ENCODE assay signal across 8 cellular contexts in the genomic region with DNA sequence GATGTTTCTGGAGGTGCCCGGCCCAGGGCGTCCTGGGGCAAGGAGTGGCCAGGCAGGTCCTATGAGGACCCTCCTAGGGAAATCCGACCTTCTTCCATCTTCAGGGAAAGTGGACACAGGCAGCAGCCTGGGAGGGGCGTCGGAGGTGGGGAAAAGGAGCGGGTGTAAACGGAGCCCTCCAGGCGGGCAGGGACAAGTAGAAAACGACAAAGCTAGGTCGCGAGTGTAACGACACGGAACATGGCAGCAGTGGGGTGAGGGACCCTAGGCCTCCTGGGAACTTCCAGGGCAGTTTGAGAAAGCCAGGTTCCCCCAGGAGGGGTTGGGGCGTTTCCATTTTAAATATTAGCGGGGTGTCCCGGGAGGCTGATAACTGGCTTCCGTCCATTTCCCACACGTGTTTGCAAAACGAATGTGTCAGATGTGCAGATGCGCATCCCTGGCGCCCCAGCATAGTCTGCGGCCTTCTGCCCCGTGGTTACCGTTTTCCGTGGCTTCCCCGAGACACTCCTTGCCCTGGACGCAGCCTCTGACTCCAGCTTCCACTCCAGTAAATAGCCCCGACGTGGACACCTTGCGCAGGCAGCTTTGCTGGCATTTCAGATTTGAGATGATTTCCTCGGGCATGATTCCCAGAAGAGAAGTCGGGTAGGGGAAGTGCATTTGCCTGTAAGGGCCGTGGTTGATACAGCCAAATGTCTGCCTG. TPM values are rescaled to one million over a fixed set of nuclear protein-coding genes. Genes with fewer than 3 reads are reported as not detected.
DNase-seq lines count a peak whose midpoint lies in the region; ATAC-seq and TF ChIP-seq lines count a peak whose summit lies in the region.
"Not testable (repeated sequence)": the region's sequence is repeated elsewhere in the genome, so short reads cannot be mapped to it uniquely, and the experiment has no call there.

No MANE protein-coding gene starts in this region.

- not testable (repeated sequence) for H3K36me3 ChIP-seq in BLaER1 treated with 17β-estradiol and CSF1 and Interleukin-3, amounts not matched to agents 10 nM and 100 nM; HUES64 (ENCODE audit: insufficient read depth, low read length); ascending aorta; neuronal stem cell (replicated peaks in 1 of 2; ENCODE audit: control insufficient read depth in 2 of 2, insufficient read depth in 2 of 2, low read length in 2 of 2); subcutaneous abdominal adipose tissue (ENCODE audit: control insufficient read depth in 5 of 5, insufficient read depth in 5 of 5, low read length in 5 of 5)

- H2BK5ac ChIP-seq in neuronal stem cell (ENCODE audit: low read length): not testable (repeated sequence)

- peak; percentile 13 for ATAC-seq in WTC11

- not testable (repeated sequence) for H3K79me1 ChIP-seq in neuronal stem cell (ENCODE audit: low read depth, low read length)

- POLR2A ChIA-PET in WTC11 (lab: Charles Lee): not testable (repeated sequence)

- H4K91ac ChIP-seq in neuronal stem cell (ENCODE audit: low read depth, low read length, poor library complexity): not testable (repeated sequence)

- H3K27ac Mint-ChIP-seq in WTC11: not testable (repeated sequence)

- not testable (repeated sequence) for H3K4ac ChIP-seq in neuronal stem cell (ENCODE audit: low read length)

- CTCF ChIA-PET in WTC11 (lab: Charles Lee): not testable (repeated sequence)

- H4K20me1 ChIP-seq in BLaER1 treated with 17β-estradiol and CSF1 and Interleukin-3, amounts not matched to agents 10 nM and 100 nM: not testable (repeated sequence)

- WGBS in HUES64: 54% methylated on average over 31 of the region's 33 CpGs
- no CpG with 5 or more reads among the region's 33 CpGs for WGBS in neuronal stem cell (ENCODE audit: extremely low coverage in 2 of 2, insufficient read length in 2 of 2, insufficient replicate concordance in 1 of 2), 2 donors

- H3K4me3 ChIP-seq in BLaER1 treated with 17β-estradiol and CSF1 and Interleukin-3, amounts not matched to agents 10 nM and 100 nM: peak overlapping the region; percentile 51 to 74 (median 62)
- H3K4me3 ChIP-seq in HUES64 (ENCODE audit: low read length) (peak overlapping the region; percentile 77), ascending aorta (peak overlapping the region; percentile 59 to 70), epithelial cell of proximal tubule (ENCODE audit: low read depth, low read length) (peak overlapping the region; percentile 64), subcutaneous abdominal adipose tissue (ENCODE audit: low read depth in 1 of 5, low read length in 5 of 5) (peak overlapping the region in 4 of 5 donors; percentile 50 to 79 (median 71))
- not testable (repeated sequence) for H3K4me3 ChIP-seq in neuronal stem cell (ENCODE audit: low read length in 2 of 2)

- not testable (repeated sequence) for H3K23ac ChIP-seq in neuronal stem cell (ENCODE audit: low read depth, low read length, poor library complexity)

- H3K4me2 ChIP-seq in BLaER1 treated with 17β-estradiol and CSF1 and Interleukin-3, amounts not matched to agents 10 nM and 100 nM: peak overlapping the region; percentile 77 to 92 (median 86)
- H3K4me2 ChIP-seq in neuronal stem cell (ENCODE audit: insufficient read depth, low read length, poor library complexity, severe bottlenecking): peak overlapping the region; percentile 11

- H3K14ac ChIP-seq in neuronal stem cell (ENCODE audit: low read length): not testable (repeated sequence)

- H3K18ac ChIP-seq in neuronal stem cell (ENCODE audit: low read length): not testable (repeated sequence)

- peaks cover 12% of the 10 kb centered on the region for H3K36me3 Mint-ChIP-seq in WTC11

- peaks cover 0 to 14% (median 0%) of the 10 kb centered on the region in 11 experiments; a peak in 6 of 22 replicates for H3K27me3 ChIP-seq in BLaER1 treated with 17β-estradiol and CSF1 and Interleukin-3, amounts not matched to agents 10 nM and 100 nM
- H3K27me3 ChIP-seq in HUES64 (ENCODE audit: insufficient read depth, low read length): peaks cover 12% of the 10 kb centered on the region
- H3K27me3 ChIP-seq in ascending aorta; subcutaneous abdominal adipose tissue (ENCODE audit: control insufficient read depth in 5 of 5, insufficient read depth in 4 of 5, low read length in 5 of 5): not testable (repeated sequence)
- H3K27me3 ChIP-seq in neuronal stem cell (ENCODE audit: control insufficient read depth in 3 of 3, insufficient read depth in 3 of 3, low read depth in 1 of 3, low read length in 3 of 3): peaks cover 0 to 19% (median 7%) of the 10 kb centered on the region in 3 experiments

- not testable (repeated sequence) for DNase-seq in WTC11 (ENCODE audit: low spot score); epithelial cell of proximal tubule (ENCODE audit: low read depth); neuronal stem cell (ENCODE audit: low spot score)
- DNase-seq in ascending aorta (ENCODE audit: low spot score in 2 of 2): peak in 1 of 2 donors; percentile 66
- DNase-seq in islet precursor cell: peak; percentile 52

- H3K9me3 ChIP-seq in BLaER1 treated with 17β-estradiol and CSF1 and Interleukin-3, amounts not matched to agents 10 nM and 100 nM (replicated peaks in 1 of 11); HUES64 (ENCODE audit: insufficient read depth, low read depth, low read length); ascending aorta; neuronal stem cell (replicated peaks in 1 of 2; ENCODE audit: control insufficient read depth in 2 of 2, insufficient read depth in 1 of 2, low read depth in 1 of 2, low read length in 2 of 2); subcutaneous abdominal adipose tissue (ENCODE audit: control insufficient read depth in 5 of 5, low read length in 5 of 5): not testable (repeated sequence)

- not testable (repeated sequence) for H2BK120ac ChIP-seq in neuronal stem cell (ENCODE audit: low read depth, low read length)

- H2AK5ac ChIP-seq in neuronal stem cell (ENCODE audit: low read depth, low read length): peak overlapping the region; percentile 5

- H3K27me3 Mint-ChIP-seq in WTC11 (ENCODE audit: low read depth): peaks cover 40% of the 10 kb centered on the region

- peaks cover 15% of the 10 kb centered on the region for H3K4me1 Mint-ChIP-seq in WTC11

- not testable (repeated sequence) for H2BK12ac ChIP-seq in neuronal stem cell (ENCODE audit: low read length)

- H3K9me3 Mint-ChIP-seq in WTC11: peaks cover 20% of the 10 kb centered on the region

- H3K4me3 Mint-ChIP-seq in WTC11: peak overlapping the region; percentile 92

- H2BK15ac ChIP-seq in neuronal stem cell (ENCODE audit: low read length): not testable (repeated sequence)

- TF ChIP-seq CTCF in WTC11 (IDR thresholded peaks at IDR 0.05); ascending aorta (IDR thresholded peaks at IDR 0.05); epithelial cell of proximal tubule (conservative IDR thresholded peaks at IDR 0.05; ENCODE audit: low read depth, low read length): not testable (repeated sequence)

- H3K27ac ChIP-seq in BLaER1 treated with 17β-estradiol and CSF1 and Interleukin-3, amounts not matched to agents 10 nM and 100 nM: peak overlapping the region in 2 of 11 experiments; percentile 16 to 23; a peak in 2 of 22 replicates
- not testable (repeated sequence) for H3K27ac ChIP-seq in HUES64 (ENCODE audit: low read depth, low read length); ascending aorta; neuronal stem cell (replicated peaks; ENCODE audit: low read length); subcutaneous abdominal adipose tissue (ENCODE audit: low read depth, low read length)

- H3K4me1 ChIP-seq in BLaER1 treated with 17β-estradiol and CSF1 and Interleukin-3, amounts not matched to agents 10 nM and 100 nM: peaks cover 21 to 73% (median 54%) of the 10 kb centered on the region in 10 experiments
- H3K4me1 ChIP-seq in HUES64 (ENCODE audit: insufficient read depth, low read length); ascending aorta; neuronal stem cell (ENCODE audit: control insufficient read depth in 2 of 2, insufficient read depth in 1 of 2, low read depth in 1 of 2, low read length in 2 of 2); subcutaneous abdominal adipose tissue (ENCODE audit: control insufficient read depth in 5 of 5, insufficient read depth in 5 of 5, low read length in 5 of 5): not testable (repeated sequence)

- peak overlapping the region in 5 of 11 experiments; percentile 8 to 68 (median 42); a peak in 5 of 22 replicates for H3K9ac ChIP-seq in BLaER1 treated with 17β-estradiol and CSF1 and Interleukin-3, amounts not matched to agents 10 nM and 100 nM
- H3K9ac ChIP-seq in HUES64 (ENCODE audit: low read depth, low read length); neuronal stem cell (ENCODE audit: low read depth, low read length, poor library complexity); subcutaneous abdominal adipose tissue (ENCODE audit: low read length in 5 of 5): not testable (repeated sequence)

- H4K8ac ChIP-seq in neuronal stem cell (ENCODE audit: low read depth, low read length): not testable (repeated sequence)

- peak overlapping the region; percentile 75 for H2AFZ ChIP-seq in neuronal stem cell (ENCODE audit: low read length)

- intact Hi-C loops in ascending aorta (cut with DNase I): loop anchor here (2.0 to 10.0 kb wide), 4 partner anchors 49 to 281 kb away; partner anchors contain the start of genes KCNJ12 and USP22

RNA-seq across cellular contexts. Expression of gene MAP2K3, which starts 39.0 kb away (rescaled TPM):
- 22.3 TPM for polyA plus RNA-seq in HUES64 (2013, experiment 1 of 2)
- polyA plus RNA-seq in HUES64 (2013, experiment 2 of 2): 24.4 TPM
- total RNA-seq in WTC11 (2021): 33.7 to 39.7 TPM (median 35.3 TPM) in 3 replicates
- total RNA-seq in ascending aorta: 294 TPM
- 21.8 and 24.7 TPM in 2 replicates for total RNA-seq in epithelial cell of proximal tubule
- 10.2 TPM for polyA plus RNA-seq in neuronal stem cell (2013, experiment 1 of 2)
- polyA plus RNA-seq in neuronal stem cell (2013, experiment 2 of 2): 10.8 TPM

RNA-seq across cellular contexts. Expression of gene KCNJ12, which starts 52.6 kb away (rescaled TPM):
- 0.65 TPM for polyA plus RNA-seq in HUES64 (2013, experiment 1 of 2)
- 0.76 TPM for polyA plus RNA-seq in HUES64 (2013, experiment 2 of 2)
- 2.2 to 2.3 TPM (median 2.3 TPM) in 3 replicates for total RNA-seq in WTC11 (2021)
- total RNA-seq in ascending aorta: 13.2 TPM
- total RNA-seq in epithelial cell of proximal tubule: 0.06 and 0.14 TPM in 2 replicates
- polyA plus RNA-seq in neuronal stem cell (2013, experiment 1 of 2): 0.78 TPM
- 0.89 TPM for polyA plus RNA-seq in neuronal stem cell (2013, experiment 2 of 2)
